In genomic region chrX:103254921-103255455, GRCh38 we compare ENCODE assay signal across 8 cellular contexts. TPM values are rescaled to one million over a fixed set of nuclear protein-coding genes. Genes with fewer than 3 reads are reported as not detected.
DNase-seq lines count a peak whose midpoint lies in the region; ATAC-seq and TF ChIP-seq lines count a peak whose summit lies in the region.

Gene TCEAL8 (minus strand): TSS chrX:103255155. CDS start chrX:103253979, 1,176 bp downstream.

- H3K4me3 ChIP-seq in coronary artery, result peak within 1 kb of the TSS; percentile 77

- intact Hi-C loops in left colon (cut with DNase I, micrococcal nuclease), result no loop called here

- H3K27ac ChIP-seq in coronary artery, result peak within 1 kb of the TSS; percentile 77 to 90

- TF ChIP-seq CTCF in coronary artery (IDR thresholded peaks at IDR 0.05), result no peak

- peak; percentile 93 for ATAC-seq in GM18909 (IDR thresholded peaks at IDR 0.05; ENCODE audit: poor library complexity, unreplicated experiment)
- peak; percentile 96 for ATAC-seq in HG03175 (IDR thresholded peaks at IDR 0.05; ENCODE audit: unreplicated experiment)
- peak; percentile 92 for ATAC-seq in left colon

- in situ Hi-C loops in ACHN (cut with HindIII; ENCODE audit: low pct_ligation_motif_present, low pct_unique_long_range_greater_than_20kb, low sequenced_read_pairs), result no loop called here

- DNase-seq in ACHN, result peak; percentile 66
- DNase-seq in NCI-H345 treated with DMSO at 0.1 percent for 48 hours (lab: John Stamatoyannopoulos, UW; ENCODE audit: unreplicated experiment), result peak; percentile 30
- DNase-seq in activated CD4-positive, alpha-beta T cell treated with anti-CD3 and anti-CD28 coated beads for 4 hours, result peak; percentile 49 to 55
- DNase-seq in coronary artery (ENCODE audit: low spot score), result peak; percentile 86
- DNase-seq in left colon, result peak; percentile 85 to 88
- DNase-seq in stimulated activated CD4-positive, alpha-beta T cell treated with anti-CD3 and anti-CD28 coated beads, Interleukin-1b, Interleukin-23, amount 100 ng/mL, for 4 hours (ENCODE audit: low read depth in 2 of 2), result peak; percentile 32 to 34

RNA-seq across cellular contexts. Expression of gene TCEAL8, which starts in this region (rescaled TPM):
- total RNA-seq in left colon, result 10 to 100 TPM; 29.2 to 36.4 TPM

Comparison
In these comparisons a context has a peak if more than half of its experiments do, and no peak if none do; other contexts are left out.
1. Peak in every context shown above with its lines: DNase-seq, ATAC-seq, H3K4me3 ChIP-seq and H3K27ac ChIP-seq.
2. DNase-seq: peak in every context shown above with its lines; median percentile 86 in left colon; 86 in coronary artery; 66 in ACHN; 52 in activated CD4-positive, alpha-beta T cell treated with anti-CD3 and anti-CD28 coated beads for 4 hours; 33 in stimulated activated CD4-positive, alpha-beta T cell treated with anti-CD3 and anti-CD28 coated beads, Interleukin-1b, Interleukin-23, amount 100 ng/mL, for 4 hours; 30 in NCI-H345 treated with DMSO at 0.1 percent for 48 hours.